24 cellular contexts compared by ENCODE assay signal in the genomic region with DNA sequence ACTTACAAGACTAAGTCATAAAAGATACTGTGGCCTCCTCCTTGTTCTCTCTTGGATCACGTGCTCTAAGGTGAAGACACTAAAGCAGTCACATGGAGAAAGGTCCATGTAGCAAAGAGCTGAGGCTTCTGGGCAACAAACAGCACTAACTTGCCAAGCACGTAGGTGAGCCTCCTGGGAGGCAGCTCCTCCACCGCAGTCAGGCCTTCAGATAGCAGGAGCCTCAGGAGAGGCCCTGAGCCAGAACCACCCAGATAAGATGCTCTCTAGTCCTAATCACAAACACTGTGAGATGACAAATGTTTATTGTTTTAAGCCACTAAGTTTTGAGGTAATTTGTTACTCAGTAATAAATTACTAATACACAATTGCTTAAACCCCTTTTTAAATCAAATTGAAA.
"Had no signal": no experiment of that assay in that cellular context is flagged by ENCODE, and none has a peak within 500 bp of the region (broad histone marks: within the 10 kb centered on the region; RNA-seq: fewer than 3 reads in every experiment).

No MANE protein-coding gene starts in this region.

- H3K9me3 ChIP-seq: MG63, SJCRH30 had no signal

- H3K4me1 ChIP-seq: SJCRH30 had no signal

- H3K27me3 ChIP-seq: MG63, SJCRH30 had no signal

- DNase-seq: Karpas-422, KG1, MG63, NCI-H1092, NCI-H1105 treated with DMSO at 0.1 percent for 48 hours, NCI-H1417 treated with DMSO at 0.1 percent for 48 hours, NCI-H146, NCI-H1694 treated with DMSO at 0.1 percent for 48 hours, NCI-H1930, NCI-H2081, NCI-H2107, NCI-H2171, NCI-H226, NCI-H446, NCI-H510A, NCI-H524 treated with DMSO at 0.1 percent for 48 hours, NCI-H69, NCI-H774, PC-3, SHP77 treated with DMSO at 0.1 percent for 48 hours, SJCRH30 had no signal

- H3K4me3 ChIP-seq: MG63, SJCRH30 had no signal

- ATAC-seq: Panc1, PC-3, Right ventricle myocardium inferior, SK-N-SH treated with all-trans-retinoic acid at 6 μM for 48 hours had no signal

- H3K27ac ChIP-seq: SJCRH30 had no signal
